ENCODE assay signal across 8 cellular contexts in genomic region chr5:150640311-150641005, GRCh38. TPM values are rescaled to one million over a fixed set of nuclear protein-coding genes. Genes with fewer than 3 reads are reported as not detected.
DNase-seq lines count a peak whose midpoint lies in the region; ATAC-seq and TF ChIP-seq lines count a peak whose summit lies in the region.

Gene SYNPO (plus strand): TSS chr5:150640660. CDS start chr5:150648276, 7,616 bp downstream.

- DNase-seq in Caki2 (ENCODE audit: low read depth) (peak; percentile 59), RPMI7951 (ENCODE audit: low read depth) (peak; percentile 99), fibroblast of peridontal ligament (ENCODE audit: extremely low read depth) (peak; percentile 95), omental fat pad (ENCODE audit: low spot score) (peak; percentile 52), NCI-H128 (lab: John Stamatoyannopoulos, UW; ENCODE audit: unreplicated experiment) (no peak)

- TF ChIP-seq CTCF in omental fat pad (IDR thresholded peaks at IDR 0.05): no peak

- ATAC-seq in omental fat pad (ENCODE audit: low FRiP score): peak; percentile 73
- no peak for ATAC-seq in HG03045 (IDR thresholded peaks at IDR 0.05; ENCODE audit: unreplicated experiment)
- no peak for ATAC-seq in GM21390 (IDR thresholded peaks at IDR 0.05; ENCODE audit: unreplicated experiment)
- no peak for ATAC-seq in GM19328 (IDR thresholded peaks at IDR 0.05; ENCODE audit: unreplicated experiment)

- in situ Hi-C loops in Caki2 (cut with HindIII; ENCODE audit: low pct_unique_long_range_greater_than_20kb, low sequenced_read_pairs): no loop called here

RNA-seq across cellular contexts. Expression of gene SYNPO, which starts in this region (rescaled TPM):
- total RNA-seq in Caki2 (2014; rRNA removed; shearing (Covaris generic); ENCODE audit: low replicate concordance): 1.1 and 1.2 TPM in 2 replicates
- 0.98 and 1.4 TPM in 2 replicates for total RNA-seq in RPMI7951 (2014; rRNA removed; shearing (Covaris generic))
- 10 to 100 TPM; 12.2 to 43.6 (median 26.1) TPM for total RNA-seq in omental fat pad
